In genomic region chr7:126718419-126718818, GRCh38 we compare ENCODE assay signal across 21 cellular contexts.
"Had no signal": no experiment of that assay in that cellular context is flagged by ENCODE, and none has a peak within 500 bp of the region (broad histone marks: within the 10 kb centered on the region; RNA-seq: fewer than 3 reads in every experiment).

No MANE protein-coding gene starts in this region.

- H3K27me3 Mint-ChIP-seq: activated CD4-positive, alpha-beta T cell treated with anti-CD3 and anti-CD28 coated beads, Interleukin-2, amount 10 ng/mL, durations not matched to agents 7 days and 5 days; activated naive CD4-positive, alpha-beta T cell treated with anti-CD3 and anti-CD28 coated beads, Interleukin-2, amount 10 ng/mL, durations not matched to agents 7 days and 5 days; central memory CD8-positive, alpha-beta T cell had no signal

- H3K27me3 ChIP-seq: ascending aorta, transverse colon, uterus had no signal

- DNase-seq: activated CD4-positive, alpha-beta T cell treated with anti-CD3 and anti-CD28 coated beads, Interleukin-2, amount 10 ng/mL, durations not matched to agents 7 days and 5 days; activated CD8-positive, alpha-beta memory T cell treated with anti-CD3 and anti-CD28 coated beads, Interleukin-2, amount 50 U/mL, for 4 hours; activated effector memory CD4-positive, alpha-beta T cell treated with Interleukin-2 at 50 U/mL for 16 hours; activated naive CD4-positive, alpha-beta T cell treated with anti-CD3 and anti-CD28 coated beads, Interleukin-2, amount 10 ng/mL, durations not matched to agents 7 days and 5 days; activated T-cell treated with anti-CD3 and anti-CD28 coated beads, Interleukin-2, amount 50 U/mL, for 48 hours; erythroblast; foreskin melanocyte; hypothalamus; lower lobe of right lung; naive thymus-derived CD8-positive, alpha-beta T cell; psoas muscle; right cardiac atrium; stimulated activated naive CD8-positive, alpha-beta T cell treated with anti-CD3 and anti-CD28 coated beads, Interleukin-15, Interleukin-2, amounts not matched to agents 100 U/mL and 50 U/mL, for 24 hours; substantia nigra; transverse colon; uterus had no signal

- H3K4me1 ChIP-seq: ascending aorta, lower lobe of right lung, psoas muscle, transverse colon, uterus had no signal

- H3K4me1 Mint-ChIP-seq: activated CD4-positive, alpha-beta T cell treated with anti-CD3 and anti-CD28 coated beads, Interleukin-2, amount 10 ng/mL, durations not matched to agents 7 days and 5 days; activated naive CD4-positive, alpha-beta T cell treated with anti-CD3 and anti-CD28 coated beads, Interleukin-2, amount 10 ng/mL, durations not matched to agents 7 days and 5 days; central memory CD8-positive, alpha-beta T cell; naive thymus-derived CD8-positive, alpha-beta T cell had no signal

- H3K27ac ChIP-seq: ascending aorta, coronary artery, lower lobe of right lung, psoas muscle, transverse colon, uterus had no signal

- H3K36me3 ChIP-seq: ascending aorta, lower lobe of right lung, transverse colon, uterus had no signal

- FAIRE-seq: endometrium, keratinocyte had no signal

- H3K36me3 Mint-ChIP-seq: activated naive CD4-positive, alpha-beta T cell treated with anti-CD3 and anti-CD28 coated beads, Interleukin-2, amount 10 ng/mL, durations not matched to agents 7 days and 5 days; naive thymus-derived CD8-positive, alpha-beta T cell had no signal

- H3K9me3 ChIP-seq: ascending aorta, lower lobe of right lung, psoas muscle, transverse colon, uterus had no signal

- H3K4me3 Mint-ChIP-seq: activated CD4-positive, alpha-beta T cell treated with anti-CD3 and anti-CD28 coated beads, Interleukin-2, amount 10 ng/mL, durations not matched to agents 7 days and 5 days; activated naive CD4-positive, alpha-beta T cell treated with anti-CD3 and anti-CD28 coated beads, Interleukin-2, amount 10 ng/mL, durations not matched to agents 7 days and 5 days; central memory CD8-positive, alpha-beta T cell; naive thymus-derived CD8-positive, alpha-beta T cell had no signal

- H3K27ac Mint-ChIP-seq: activated CD4-positive, alpha-beta T cell treated with anti-CD3 and anti-CD28 coated beads, Interleukin-2, amount 10 ng/mL, durations not matched to agents 7 days and 5 days; activated naive CD4-positive, alpha-beta T cell treated with anti-CD3 and anti-CD28 coated beads, Interleukin-2, amount 10 ng/mL, durations not matched to agents 7 days and 5 days; naive thymus-derived CD8-positive, alpha-beta T cell had no signal

- H3K4me3 ChIP-seq: ascending aorta, coronary artery, lower lobe of right lung, psoas muscle, transverse colon, uterus had no signal

- H3K9me3 Mint-ChIP-seq: activated CD4-positive, alpha-beta T cell treated with anti-CD3 and anti-CD28 coated beads, Interleukin-2, amount 10 ng/mL, durations not matched to agents 7 days and 5 days; activated naive CD4-positive, alpha-beta T cell treated with anti-CD3 and anti-CD28 coated beads, Interleukin-2, amount 10 ng/mL, durations not matched to agents 7 days and 5 days; central memory CD8-positive, alpha-beta T cell had no signal

- ATAC-seq: lower lobe of right lung; naive thymus-derived CD8-positive, alpha-beta T cell; psoas muscle; right cardiac atrium; stimulated activated naive CD8-positive, alpha-beta T cell treated with anti-CD3 and anti-CD28 coated beads, Interleukin-15, Interleukin-2, amounts not matched to agents 100 U/mL and 50 U/mL, for 24 hours had no signal
